Comparison of ENCODE assay signal across 8 cellular contexts in genomic region chr1:46603858-46604549, GRCh38. TPM values are rescaled to one million over a fixed set of nuclear protein-coding genes. Genes with fewer than 3 reads are reported as not detected.
A peak's percentile ranks its signal among the peaks of the same experiment; 100 is the strongest.
DNase-seq lines count a peak whose midpoint lies in the region; ATAC-seq lines count a peak whose summit lies in the region.

Gene MKNK1 (minus strand): TSS chr1:46604268. CDS start chr1:46583327, 20,941 bp downstream.

- ATAC-seq in HG03460 (IDR thresholded peaks at IDR 0.05; ENCODE audit: unreplicated experiment) (peak; percentile 96), left lobe of liver (peak; percentile 98)

- peak within 1 kb of the TSS; percentile 75 to 99 (median 93) for H3K4me2 ChIP-seq in BLaER1 treated with 17β-estradiol and CSF1 and Interleukin-3, amounts not matched to agents 10 nM and 100 nM

- peaks cover 44 to 79% (median 66%) of the 10 kb centered on the region in 10 experiments for H3K4me1 ChIP-seq in BLaER1 treated with 17β-estradiol and CSF1 and Interleukin-3, amounts not matched to agents 10 nM and 100 nM

- DNase-seq in GM19240 (ENCODE audit: insufficient read length, low spot score): peak; percentile 97
- peak; percentile 96 for DNase-seq in NCI-H748 treated with DMSO at 0.1 percent for 48 hours (lab: John Stamatoyannopoulos, UW)
- DNase-seq in activated CD4-positive, alpha-beta T cell treated with anti-CD3 and anti-CD28 coated beads, Interleukin-2, amount 50 U/mL, for 24 hours (ENCODE audit: low read depth in 1 of 2, low spot score in 1 of 2): peak; percentile 93 to 95
- DNase-seq in dedifferentiated amniotic fluid mesenchymal stem cell (ENCODE audit: extremely low spot score): peak; percentile 90
- peak; percentile 99 for DNase-seq in left lobe of liver (ENCODE audit: low spot score)
- DNase-seq in stimulated activated CD4-positive, alpha-beta T cell treated with anti-CD3 and anti-CD28 coated beads, Interleukin-2, amount 100 ng/mL, for 4 hours (ENCODE audit: low read depth): peak; percentile 98

- no peaks in the 10 kb centered on the region for H3K27me3 ChIP-seq in BLaER1 treated with 17β-estradiol and CSF1 and Interleukin-3, amounts not matched to agents 10 nM and 100 nM

- H3K9ac ChIP-seq in BLaER1 treated with 17β-estradiol and CSF1 and Interleukin-3, amounts not matched to agents 10 nM and 100 nM: peak within 1 kb of the TSS; percentile 75 to 94 (median 86)

- H3K4me3 ChIP-seq in BLaER1 treated with 17β-estradiol and CSF1 and Interleukin-3, amounts not matched to agents 10 nM and 100 nM: peak within 1 kb of the TSS; percentile 64 to 89 (median 82)

- peaks cover 0 to 11% (median 0%) of the 10 kb centered on the region in 11 experiments; a peak in 4 of 22 replicates for H4K20me1 ChIP-seq in BLaER1 treated with 17β-estradiol and CSF1 and Interleukin-3, amounts not matched to agents 10 nM and 100 nM

- no peaks in the 10 kb centered on the region for H3K9me3 ChIP-seq in BLaER1 treated with 17β-estradiol and CSF1 and Interleukin-3, amounts not matched to agents 10 nM and 100 nM (replicated peaks in 1 of 11)

- peak within 1 kb of the TSS; percentile 69 to 99 (median 77) for H3K27ac ChIP-seq in BLaER1 treated with 17β-estradiol and CSF1 and Interleukin-3, amounts not matched to agents 10 nM and 100 nM

- peaks cover 14 to 48% (median 18%) of the 10 kb centered on the region in 11 experiments for H3K36me3 ChIP-seq in BLaER1 treated with 17β-estradiol and CSF1 and Interleukin-3, amounts not matched to agents 10 nM and 100 nM

RNA-seq across cellular contexts. Expression of gene MKNK1, which starts in this region (rescaled TPM):
- total RNA-seq in left lobe of liver: 18.9 TPM

Comparison
In these comparisons a context has a peak if more than half of its experiments do, and no peak if none do; other contexts are left out.
1. Peak in every context shown above with its lines: DNase-seq, ATAC-seq, H3K4me3 ChIP-seq and H3K27ac ChIP-seq.